In the genomic region with DNA sequence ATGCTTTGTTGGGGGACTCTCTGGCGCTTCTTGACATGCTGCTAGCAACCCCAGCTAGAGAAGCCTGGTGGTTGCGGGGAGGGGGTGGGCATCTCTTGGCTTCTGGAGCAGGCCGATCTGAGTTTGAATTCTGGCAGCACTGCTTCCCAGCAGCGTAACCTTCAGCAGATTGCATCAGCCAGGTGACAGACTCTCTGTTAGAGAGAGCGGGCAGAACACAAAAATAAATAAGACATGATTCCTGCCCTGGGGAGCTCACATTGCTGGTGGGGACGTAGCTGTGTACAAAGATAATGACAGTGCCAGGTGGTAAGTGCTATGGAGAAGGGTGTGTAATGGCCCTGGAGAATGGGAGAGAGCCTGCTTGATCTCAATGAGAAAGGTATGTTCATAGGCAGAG, we compare ENCODE assay signal across 18 cellular contexts.
A peak's percentile ranks its signal among the peaks of the same experiment; 100 is the strongest.
DNase-seq lines count a peak whose midpoint lies in the region; ATAC-seq and TF ChIP-seq lines count a peak whose summit lies in the region.
"Had no signal": no experiment of that assay in that cellular context is flagged by ENCODE, and none has a peak within 500 bp of the region (broad histone marks: within the 10 kb centered on the region; RNA-seq: fewer than 3 reads in every experiment).

No MANE protein-coding gene starts in this region.

- H3K27ac ChIP-seq in BLaER1 (peak overlapping the region; percentile 77; the same call in 1 of the 2 replicates), HUES64 (ENCODE audit: low read depth, low read length) (peak overlapping the region; percentile 55; the same call in 1 of the 2 replicates), endodermal cell (ENCODE audit: low read depth, low read length) (no peak overlapping the region), substantia nigra (ENCODE audit: low read depth, low read length, poor library complexity, severe bottlenecking) (no peak overlapping the region), PC-9 (no peak overlapping the region)
- H3K27ac ChIP-seq: thyroid gland had no signal

- CTCF ChIA-PET in PC-9 (lab: Charles Lee), result no interaction called here

- H3K9me3 Mint-ChIP-seq in endodermal cell, result no peaks in the 10 kb centered on the region
- H3K9me3 Mint-ChIP-seq: activated CD4-positive, alpha-beta memory T cell treated with anti-CD3 and anti-CD28 coated beads for 36 hours; nephron had no signal

- H3K9me3 ChIP-seq in BLaER1 (no peaks in the 10 kb centered on the region), HUES64 (ENCODE audit: insufficient read depth, low read depth, low read length) (no peaks in the 10 kb centered on the region), endodermal cell (ENCODE audit: control insufficient read depth, low read length) (no peaks in the 10 kb centered on the region), PC-9 (ENCODE audit: insufficient read depth, low read depth) (no peaks in the 10 kb centered on the region)
- H3K9me3 ChIP-seq: thyroid gland had no signal

- H3K27ac Mint-ChIP-seq in endodermal cell, result peak overlapping the region; percentile 50
- H3K27ac Mint-ChIP-seq: activated CD4-positive, alpha-beta memory T cell treated with anti-CD3 and anti-CD28 coated beads for 36 hours; activated T-cell treated with anti-CD3 and anti-CD28 coated beads, Interleukin-2, amount 50 U/mL, for 72 hours; nephron had no signal

- 75% methylated on average over 6 of the region's 6 CpGs for WGBS in HUES64
- WGBS in endodermal cell (ENCODE audit: insufficient coverage in 1 of 2, insufficient read length in 1 of 2), 2 experiments, result 83 to 89% methylated on average over 3 to 6 of the region's 6 CpGs

- H3K4me3 ChIP-seq in BLaER1 (no peak overlapping the region), HUES64 (ENCODE audit: low read length) (no peak overlapping the region), endodermal cell (ENCODE audit: low read length) (no peak overlapping the region), PC-9 (no peak overlapping the region)
- H3K4me3 ChIP-seq: thyroid gland had no signal

- no peaks in the 10 kb centered on the region for H3F3A ChIP-seq in PC-9 (ENCODE audit: insufficient read depth, low read depth)

- peak; percentile 97 for DNase-seq in NCI-H2171 treated with DMSO at 0.1 percent for 48 hours (lab: John Stamatoyannopoulos, UW)
- DNase-seq in endodermal cell, result peak; percentile 62
- DNase-seq in substantia nigra (lab: John Stamatoyannopoulos, UW), result no peak
- no peak for DNase-seq in PC-9
- DNase-seq in Ammon's horn (ENCODE audit: low spot score), result no peak
- DNase-seq: activated CD4-positive, alpha-beta memory T cell treated with anti-CD3 and anti-CD28 coated beads for 36 hours; activated T-cell treated with anti-CD3 and anti-CD28 coated beads, Interleukin-2, amount 50 U/mL, for 72 hours; caudate nucleus; effector memory CD4-positive, alpha-beta T cell; NCI-H1694 treated with DMSO at 0.1 percent for 48 hours; stimulated activated CD4-positive, alpha-beta T cell treated with anti-CD3 and anti-CD28 coated beads, Interleukin-2, amount 100 ng/mL, for 24 hours; stimulated activated CD8-positive, alpha-beta memory T cell treated with anti-CD3 and anti-CD28 coated beads, Interleukin-4, amount 100 ng/mL, for 48 hours; thyroid gland had no signal

- peaks cover 73% of the 10 kb centered on the region for H3K4me1 ChIP-seq in BLaER1
- peaks cover 26% of the 10 kb centered on the region for H3K4me1 ChIP-seq in HUES64 (ENCODE audit: insufficient read depth, low read length)
- H3K4me1 ChIP-seq in endodermal cell (ENCODE audit: control insufficient read depth, insufficient read depth, low read length), result no peaks in the 10 kb centered on the region
- H3K4me1 ChIP-seq in PC-9 (replicated peaks; ENCODE audit: insufficient read depth), result no peaks in the 10 kb centered on the region

- BruUV-seq in PC-9 (replicated peaks; lab: Mats Ljungman, UMichigan), result no TSS peak

- no peak overlapping the region for H3K4me3 Mint-ChIP-seq in endodermal cell
- H3K4me3 Mint-ChIP-seq: activated CD4-positive, alpha-beta memory T cell treated with anti-CD3 and anti-CD28 coated beads for 36 hours; activated T-cell treated with anti-CD3 and anti-CD28 coated beads, Interleukin-2, amount 50 U/mL, for 72 hours; nephron had no signal

- peaks cover 24% of the 10 kb centered on the region for H3K27me3 Mint-ChIP-seq in endodermal cell (ENCODE audit: insufficient read depth)
- H3K27me3 Mint-ChIP-seq: activated CD4-positive, alpha-beta memory T cell treated with anti-CD3 and anti-CD28 coated beads for 36 hours had no signal

- intact Hi-C loops in PC-9 (cut with micrococcal nuclease; ENCODE audit: unreplicated experiment), result no loop called here

- no peaks in the 10 kb centered on the region for H4K20me1 ChIP-seq in BLaER1
- H4K20me1 ChIP-seq in PC-9 (ENCODE audit: insufficient read depth), result no peaks in the 10 kb centered on the region

- H3K4me2 ChIP-seq in BLaER1 (peak overlapping the region; percentile 79), PC-9 (no peak overlapping the region)

- no peak overlapping the region for H3K9ac ChIP-seq in BLaER1
- peak overlapping the region; percentile 27; the same call in 1 of the 2 replicates for H3K9ac ChIP-seq in HUES64 (ENCODE audit: low read depth, low read length)
- H3K9ac ChIP-seq in endodermal cell (ENCODE audit: extremely low read depth, low read length, poor library complexity, severe bottlenecking), result no peak overlapping the region

- POLR2A ChIA-PET in PC-9 (lab: Charles Lee; ENCODE audit: unreplicated experiment), result no interaction called here

- H3K36me3 Mint-ChIP-seq in endodermal cell (ENCODE audit: low read depth), result no peaks in the 10 kb centered on the region
- H3K36me3 Mint-ChIP-seq: activated CD4-positive, alpha-beta memory T cell treated with anti-CD3 and anti-CD28 coated beads for 36 hours had no signal

- H3K4me1 Mint-ChIP-seq in endodermal cell, result peaks cover 21% of the 10 kb centered on the region

- no peaks in the 10 kb centered on the region for H3K79me2 ChIP-seq in PC-9 (ENCODE audit: low read depth)

- H3K27me3 ChIP-seq in BLaER1 (no peaks in the 10 kb centered on the region), HUES64 (ENCODE audit: insufficient read depth, low read length) (no peaks in the 10 kb centered on the region), endodermal cell (ENCODE audit: control insufficient read depth, insufficient read depth, low read length, poor library complexity, severe bottlenecking) (peaks cover 5% of the 10 kb centered on the region), PC-9 (ENCODE audit: insufficient read depth, low read depth) (no peaks in the 10 kb centered on the region)
- H3K27me3 ChIP-seq: thyroid gland had no signal

- no peaks in the 10 kb centered on the region for H3K9me2 ChIP-seq in PC-9 (ENCODE audit: insufficient read depth)

- ATAC-seq in HG02970 (IDR thresholded peaks at IDR 0.05; ENCODE audit: low FRiP score, unreplicated experiment), result no peak
- ATAC-seq: activated T-cell treated with anti-CD3 and anti-CD28 coated beads, Interleukin-2, amount 50 U/mL, for 72 hours; SK-N-SH treated with all-trans-retinoic acid at 6 μM for 48 hours had no signal

- no peak for TF ChIP-seq CTCF in endodermal cell (conservative IDR thresholded peaks at IDR 0.05)
- TF ChIP-seq CTCF in PC-9 (conservative IDR thresholded peaks at IDR 0.05), result no peak

- no peak overlapping the region for H2AFZ ChIP-seq in PC-9

- H3K36me3 ChIP-seq in BLaER1 (no peaks in the 10 kb centered on the region), HUES64 (ENCODE audit: insufficient read depth, low read length) (no peaks in the 10 kb centered on the region), endodermal cell (ENCODE audit: control insufficient read depth, insufficient read depth, low read length) (no peaks in the 10 kb centered on the region), PC-9 (ENCODE audit: low read depth) (no peaks in the 10 kb centered on the region)
- H3K36me3 ChIP-seq: thyroid gland had no signal

Comparison
In these comparisons a context has a peak if more than half of its experiments do, and no peak if none do; other contexts are left out.
1. H3K27ac ChIP-seq: peak in BLaER1 (single experiment) and HUES64 (single experiment); none in endodermal cell (single experiment), substantia nigra (single experiment) and PC-9 (single experiment).
2. DNase-seq: peak in NCI-H2171 treated with DMSO at 0.1 percent for 48 hours (single experiment) and endodermal cell (single experiment); none in substantia nigra (0 of 49), PC-9 (0 of 2) and Ammon's horn (single experiment).